10 cellular contexts compared by ENCODE assay signal in the genomic region with DNA sequence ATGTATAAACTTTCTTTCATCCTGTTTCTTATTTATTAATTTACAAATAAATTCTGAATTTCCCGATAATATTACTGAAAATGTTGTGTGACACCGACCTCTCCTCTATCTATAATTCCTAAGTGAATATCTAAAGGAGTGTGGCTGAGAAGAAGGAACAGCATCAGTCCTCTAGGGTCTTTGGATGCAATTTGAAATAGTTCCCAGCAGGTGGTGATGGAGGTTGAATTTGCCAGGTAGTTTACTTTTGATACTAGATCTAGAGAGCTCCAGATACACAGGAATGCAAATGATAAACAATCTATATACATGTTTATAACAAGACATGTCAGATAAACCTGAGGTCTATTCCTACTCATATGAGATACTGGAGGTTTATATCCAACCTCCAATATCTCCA.
A peak's percentile ranks its signal among the peaks of the same experiment; 100 is the strongest.
DNase-seq lines count a peak whose midpoint lies in the region; ATAC-seq and TF ChIP-seq lines count a peak whose summit lies in the region.
"Had no signal": no experiment of that assay in that cellular context is flagged by ENCODE, and none has a peak within 500 bp of the region (broad histone marks: within the 10 kb centered on the region; RNA-seq: fewer than 3 reads in every experiment).

No MANE protein-coding gene starts in this region.

- peak; percentile 49 for ATAC-seq in GM19351 (IDR thresholded peaks at IDR 0.05; ENCODE audit: unreplicated experiment)
- ATAC-seq in heart left ventricle: no peak

- WGBS in heart left ventricle, 4 donors: 50 to 63% (median 57%) methylated on average over 2 of the region's 2 CpGs

- no peaks in the 10 kb centered on the region for H4K20me1 ChIP-seq in OCI-LY3 (ENCODE audit: insufficient read depth, low read length)

- no peak overlapping the region for H3K9ac ChIP-seq in OCI-LY3 (ENCODE audit: low read length)

- no peaks in the 10 kb centered on the region for H3K4me1 ChIP-seq in OCI-LY3 (ENCODE audit: low read length)
- H3K4me1 ChIP-seq in heart left ventricle: no peaks in the 10 kb centered on the region
- H3K4me1 ChIP-seq: adrenal gland had no signal

- intact Hi-C loops in heart left ventricle (cut with DNase I): no loop called here

- no peak for TF ChIP-seq POLR2A in heart left ventricle (IDR thresholded peaks at IDR 0.05)

- H3K27me3 ChIP-seq in OCI-LY3 (ENCODE audit: low read depth, low read length): no peaks in the 10 kb centered on the region
- no peaks in the 10 kb centered on the region for H3K27me3 ChIP-seq in heart left ventricle
- H3K27me3 ChIP-seq: adrenal gland had no signal

- H3K4me3 ChIP-seq in OCI-LY3 (ENCODE audit: low read length) (no peak overlapping the region), heart left ventricle (no peak overlapping the region)
- H3K4me3 ChIP-seq: adrenal gland had no signal

- TF ChIP-seq CTCF in 22Rv1 (IDR thresholded peaks at IDR 0.05) (peak; percentile 69), OCI-LY3 (IDR thresholded peaks at IDR 0.05; ENCODE audit: low read depth, low read length) (peak; percentile 58), GM13976 (IDR thresholded peaks at IDR 0.05; ENCODE audit: borderline replicate concordance, control extremely low read depth, extremely low read depth, insufficient read depth, missing control alignments) (no peak), heart left ventricle (IDR thresholded peaks at IDR 0.05) (peak in 4 of 12 donors; percentile 15 to 31 (median 16))

- peak; percentile 14 for DNase-seq in fibroblast of peridontal ligament (ENCODE audit: extremely low read depth)
- no peak for DNase-seq in DMS79 treated with DMSO at 0.1 percent for 48 hours (lab: John Stamatoyannopoulos, UW)
- DNase-seq in GM13976 (ENCODE audit: low spot score): no peak
- DNase-seq in ecto neural progenitor cell (ENCODE audit: low spot score): no peak
- no peak for DNase-seq in heart left ventricle
- DNase-seq: activated CD4-positive, CD25-positive, alpha-beta regulatory T cell treated with anti-CD3 and anti-CD28 coated beads, Interleukin-2, amount 50 U/mL, for 72 hours; adrenal gland had no signal

- in situ Hi-C loops in GM13976 (cut with MboI; ENCODE audit: low sequenced_read_pairs, unreplicated experiment): no loop called here

- H3K4me2 ChIP-seq in OCI-LY3 (ENCODE audit: low read length): no peak overlapping the region

- H3K79me2 ChIP-seq in OCI-LY3 (ENCODE audit: low read length): no peaks in the 10 kb centered on the region

- H2AFZ ChIP-seq in OCI-LY3 (ENCODE audit: low read depth, low read length): no peak overlapping the region

- H3K36me3 ChIP-seq in OCI-LY3 (replicated peaks; ENCODE audit: low read depth, low read length): no peaks in the 10 kb centered on the region
- H3K36me3 ChIP-seq in heart left ventricle: no peaks in the 10 kb centered on the region
- H3K36me3 ChIP-seq: adrenal gland had no signal

- H3K9me3 ChIP-seq in OCI-LY3 (ENCODE audit: insufficient read depth, low read length): no peaks in the 10 kb centered on the region
- peaks cover 0 to 7% (median 0%) of the 10 kb centered on the region in 12 donors for H3K9me3 ChIP-seq in heart left ventricle
- H3K9me3 ChIP-seq: adrenal gland had no signal

- H3K27ac ChIP-seq in 22Rv1 (no peak overlapping the region), OCI-LY3 (ENCODE audit: low read length) (no peak overlapping the region), heart left ventricle (no peak overlapping the region)
- H3K27ac ChIP-seq: adrenal gland had no signal
